Comparison of ENCODE assay signal across 14 cellular contexts in the genomic region with DNA sequence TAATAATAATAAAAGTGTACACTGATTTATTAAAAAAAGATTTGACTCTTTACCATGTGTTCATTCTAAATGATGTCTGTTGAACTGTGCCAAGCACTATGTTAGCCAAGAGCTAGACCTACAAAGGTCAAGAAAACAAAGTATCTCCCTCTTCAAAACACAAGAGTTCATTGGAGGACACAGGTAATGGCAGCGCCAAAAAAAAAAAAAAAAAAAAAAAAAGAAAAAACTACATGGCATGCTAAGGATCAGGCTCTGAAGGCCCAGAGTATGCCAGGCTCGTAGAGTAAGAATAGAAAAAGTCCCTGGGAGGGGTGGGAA. TPM values are rescaled to one million over a fixed set of nuclear protein-coding genes. Genes with fewer than 3 reads are reported as not detected.
DNase-seq lines count a peak whose midpoint lies in the region; ATAC-seq and TF ChIP-seq lines count a peak whose summit lies in the region.
"Had no signal": no experiment of that assay in that cellular context is flagged by ENCODE, and none has a peak within 500 bp of the region (broad histone marks: within the 10 kb centered on the region; RNA-seq: fewer than 3 reads in every experiment).

No MANE protein-coding gene starts in this region.

- TF ChIP-seq CTCF in type B pancreatic cell (conservative IDR thresholded peaks at IDR 0.05) = no peak

- no peak for DNase-seq in activated T-cell treated with anti-CD3 and anti-CD28 coated beads, Interleukin-2, amount 50 U/mL, for 72 hours
- DNase-seq in activated T-cell treated with anti-CD3 and anti-CD28 coated beads for 4 hours = no peak
- DNase-seq in activated naive CD8-positive, alpha-beta T cell treated with anti-CD3 and anti-CD28 coated beads, Interleukin-2, amount 50 U/mL, for 24 hours = no peak
- no peak for DNase-seq in memory B cell (ENCODE audit: low spot score in 2 of 2)
- DNase-seq in type B pancreatic cell (ENCODE audit: extremely low spot score, unreplicated experiment) = no peak
- no peak for DNase-seq in stimulated activated CD4-positive, alpha-beta T cell treated with anti-CD3 and anti-CD28 coated beads, Interleukin-2, amount 100 ng/mL, for 48 hours
- DNase-seq: DMS79 treated with DMSO at 0.1 percent for 48 hours, HCEC 1CT, hippocampal formation, NCI-H2029 treated with DMSO at 0.1 percent for 48 hours, SW 1271 had no signal

- ATAC-seq in activated T-cell treated with anti-CD3 and anti-CD28 coated beads, Interleukin-2, amount 50 U/mL, for 72 hours (replicated peaks in 1 of 2) = no peak
- no peak for ATAC-seq in activated naive CD8-positive, alpha-beta T cell treated with anti-CD3 and anti-CD28 coated beads, Interleukin-2, amount 50 U/mL, for 24 hours
- ATAC-seq in memory B cell (ENCODE audit: low read depth) (no peak), GM21526 (IDR thresholded peaks at IDR 0.05; ENCODE audit: low FRiP score, unreplicated experiment) (no peak)
- no peak for ATAC-seq in activated CD4-positive, CD25-positive, alpha-beta regulatory T cell treated with anti-CD3 and anti-CD28 coated beads, Interleukin-2, amount 50 U/mL, for 24 hours

- peak overlapping the region; percentile 84 for H3K27ac Mint-ChIP-seq in activated T-cell treated with anti-CD3 and anti-CD28 coated beads, Interleukin-2, amount 50 U/mL, for 72 hours
- H3K27ac Mint-ChIP-seq in activated naive CD8-positive, alpha-beta T cell treated with anti-CD3 and anti-CD28 coated beads, Interleukin-2, amount 50 U/mL, for 24 hours = peak overlapping the region; percentile 98
- H3K27ac Mint-ChIP-seq in memory B cell = peak overlapping the region; percentile 94
- peak overlapping the region; percentile 42 for H3K27ac Mint-ChIP-seq in type B pancreatic cell

- H3K4me1 Mint-ChIP-seq in activated T-cell treated with anti-CD3 and anti-CD28 coated beads, Interleukin-2, amount 50 U/mL, for 72 hours (ENCODE audit: low read depth) = peaks cover 98% of the 10 kb centered on the region
- peaks cover 98% of the 10 kb centered on the region for H3K4me1 Mint-ChIP-seq in activated naive CD8-positive, alpha-beta T cell treated with anti-CD3 and anti-CD28 coated beads, Interleukin-2, amount 50 U/mL, for 24 hours
- H3K4me1 Mint-ChIP-seq in memory B cell (peaks cover 58% of the 10 kb centered on the region), type B pancreatic cell (ENCODE audit: unreplicated experiment) (peaks cover 42% of the 10 kb centered on the region)

- no peaks in the 10 kb centered on the region for H3K9me3 Mint-ChIP-seq in activated T-cell treated with anti-CD3 and anti-CD28 coated beads, Interleukin-2, amount 50 U/mL, for 72 hours
- no peaks in the 10 kb centered on the region for H3K9me3 Mint-ChIP-seq in activated naive CD8-positive, alpha-beta T cell treated with anti-CD3 and anti-CD28 coated beads, Interleukin-2, amount 50 U/mL, for 24 hours
- H3K9me3 Mint-ChIP-seq in memory B cell (no peaks in the 10 kb centered on the region), type B pancreatic cell (no peaks in the 10 kb centered on the region)
- H3K9me3 Mint-ChIP-seq: brain had no signal

- H3K36me3 Mint-ChIP-seq in activated T-cell treated with anti-CD3 and anti-CD28 coated beads, Interleukin-2, amount 50 U/mL, for 72 hours (ENCODE audit: insufficient read depth in 2 of 2) = peaks cover 1 to 4% of the 10 kb centered on the region in 2 donors
- peaks cover 11% of the 10 kb centered on the region for H3K36me3 Mint-ChIP-seq in activated naive CD8-positive, alpha-beta T cell treated with anti-CD3 and anti-CD28 coated beads, Interleukin-2, amount 50 U/mL, for 24 hours (ENCODE audit: low read depth)
- H3K36me3 Mint-ChIP-seq in memory B cell (peaks cover 5% of the 10 kb centered on the region), type B pancreatic cell (peaks cover 9% of the 10 kb centered on the region)

- peak overlapping the region; percentile 62 to 65 for H3K4me3 Mint-ChIP-seq in activated T-cell treated with anti-CD3 and anti-CD28 coated beads, Interleukin-2, amount 50 U/mL, for 72 hours
- peak overlapping the region; percentile 76 for H3K4me3 Mint-ChIP-seq in activated naive CD8-positive, alpha-beta T cell treated with anti-CD3 and anti-CD28 coated beads, Interleukin-2, amount 50 U/mL, for 24 hours
- H3K4me3 Mint-ChIP-seq in memory B cell = no peak overlapping the region
- no peak overlapping the region for H3K4me3 Mint-ChIP-seq in type B pancreatic cell
- H3K4me3 Mint-ChIP-seq: brain had no signal

- no peaks in the 10 kb centered on the region for H3K27me3 Mint-ChIP-seq in activated T-cell treated with anti-CD3 and anti-CD28 coated beads, Interleukin-2, amount 50 U/mL, for 72 hours (ENCODE audit: low read depth)
- H3K27me3 Mint-ChIP-seq in activated naive CD8-positive, alpha-beta T cell treated with anti-CD3 and anti-CD28 coated beads, Interleukin-2, amount 50 U/mL, for 24 hours = no peaks in the 10 kb centered on the region
- H3K27me3 Mint-ChIP-seq in memory B cell = no peaks in the 10 kb centered on the region
- no peaks in the 10 kb centered on the region for H3K27me3 Mint-ChIP-seq in type B pancreatic cell
- H3K27me3 Mint-ChIP-seq: brain had no signal

RNA-seq across cellular contexts. Expression of a gene that starts 35.2 kb away (rescaled TPM):
- total RNA-seq in activated T-cell treated with anti-CD3 and anti-CD28 coated beads, Interleukin-2, amount 50 U/mL, for 72 hours = 100 to 1,000 TPM; 163 to 204 TPM
- total RNA-seq in type B pancreatic cell (ENCODE audit: low replicate concordance) = 18.8 and 30.3 TPM in 2 replicates

Comparison
In these comparisons a context has a peak if more than half of its experiments do, and no peak if none do; other contexts are left out.
1. H3K27ac Mint-ChIP-seq: peak in every context shown above with its lines; median percentile 98 in activated naive CD8-positive, alpha-beta T cell treated with anti-CD3 and anti-CD28 coated beads, Interleukin-2, amount 50 U/mL, for 24 hours; 94 in memory B cell; 84 in activated T-cell treated with anti-CD3 and anti-CD28 coated beads, Interleukin-2, amount 50 U/mL, for 72 hours; 42 in type B pancreatic cell.
2. H3K4me3 Mint-ChIP-seq: peak in activated T-cell treated with anti-CD3 and anti-CD28 coated beads, Interleukin-2, amount 50 U/mL, for 72 hours (2 of 2) and activated naive CD8-positive, alpha-beta T cell treated with anti-CD3 and anti-CD28 coated beads, Interleukin-2, amount 50 U/mL, for 24 hours (single experiment); none in memory B cell (single experiment) and type B pancreatic cell (single experiment).